Comparison of ENCODE assay signal across 8 cellular contexts in the genomic region with DNA sequence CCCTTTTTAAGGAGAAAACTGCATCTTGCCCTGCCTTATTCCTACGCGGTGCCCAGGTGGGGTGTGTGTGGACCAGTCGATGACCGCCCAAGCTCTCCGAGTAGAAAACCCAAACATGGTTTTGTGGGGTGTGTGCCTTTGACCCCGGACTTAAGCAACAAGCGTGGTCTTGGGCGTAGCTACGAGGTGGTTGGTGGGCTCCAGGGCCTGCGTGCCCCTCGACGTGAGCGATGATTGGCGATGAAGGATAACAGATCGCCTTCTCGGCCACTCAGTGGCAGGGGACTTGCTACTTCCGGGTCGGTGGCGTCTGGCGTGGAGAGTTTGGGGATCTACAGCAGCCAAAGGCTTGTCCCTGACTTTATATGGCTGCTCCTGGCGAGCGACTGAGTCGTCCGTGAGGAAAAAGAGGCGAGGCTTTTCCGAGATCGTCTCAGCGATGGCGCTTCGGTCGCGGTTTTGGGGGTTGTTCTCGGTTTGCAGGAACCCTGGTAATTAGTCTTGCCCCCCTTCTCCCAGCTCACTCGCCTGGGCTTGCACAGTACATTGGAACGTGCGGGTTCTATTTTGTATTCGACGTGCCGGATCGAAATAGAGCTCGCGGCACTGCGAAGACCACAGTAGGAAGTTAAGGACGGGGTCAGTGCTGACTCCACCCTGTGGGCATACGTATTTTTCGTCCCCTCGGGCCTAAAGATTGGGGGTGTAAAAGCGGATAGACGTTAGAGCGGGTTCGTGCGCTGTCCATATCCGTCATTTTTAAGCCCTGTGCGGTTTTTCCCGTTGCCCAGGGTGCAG. TPM values are rescaled to one million over a fixed set of nuclear protein-coding genes. Genes with fewer than 3 reads are reported as not detected.
DNase-seq lines count a peak whose midpoint lies in the region; FAIRE-seq and TF ChIP-seq lines count a peak whose summit lies in the region.

Gene MRPL18 (plus strand): TSS at position 319 of the 798 bp plus-strand sequence. CDS start 121 bp downstream, at position 440.

- H4K91ac ChIP-seq in neuronal stem cell (ENCODE audit: low read depth, low read length, poor library complexity), result peak within 1 kb of the TSS; percentile 24

- no peak within 1 kb of the TSS for H2BK12ac ChIP-seq in neuronal stem cell (ENCODE audit: low read length)

- H4K8ac ChIP-seq in neuronal stem cell (ENCODE audit: low read depth, low read length), result no peak within 1 kb of the TSS

- peak within 1 kb of the TSS; percentile 99 for H2AK5ac ChIP-seq in neuronal stem cell (ENCODE audit: low read depth, low read length)

- H3K4ac ChIP-seq in neuronal stem cell (ENCODE audit: low read length), result peak within 1 kb of the TSS; percentile 89

- no peaks in the 10 kb centered on the region for H3K9me3 Mint-ChIP-seq in activated naive CD4-positive, alpha-beta T cell treated with anti-CD3 and anti-CD28 coated beads for 36 hours

- H2AFZ ChIP-seq in neuronal stem cell (ENCODE audit: low read length), result peak within 1 kb of the TSS; percentile 91

- peaks cover 63% of the 10 kb centered on the region for H3K4me1 Mint-ChIP-seq in activated naive CD4-positive, alpha-beta T cell treated with anti-CD3 and anti-CD28 coated beads for 36 hours (ENCODE audit: low read depth)

- peak within 1 kb of the TSS; percentile 77 for H3K4me2 ChIP-seq in neuronal stem cell (ENCODE audit: insufficient read depth, low read length, poor library complexity, severe bottlenecking)

- H3K36me3 Mint-ChIP-seq in activated naive CD4-positive, alpha-beta T cell treated with anti-CD3 and anti-CD28 coated beads for 36 hours (ENCODE audit: low read depth), result peaks cover 55% of the 10 kb centered on the region

- H3K4me3 Mint-ChIP-seq in activated naive CD4-positive, alpha-beta T cell treated with anti-CD3 and anti-CD28 coated beads for 36 hours, result peak within 1 kb of the TSS; percentile 99

- H3K27ac ChIP-seq in neuronal stem cell (replicated peaks; ENCODE audit: low read length) (peak within 1 kb of the TSS; percentile 86), substantia nigra (ENCODE audit: low read depth, low read length, poor library complexity, severe bottlenecking) (peak within 1 kb of the TSS; percentile 100)

- peaks cover 10% of the 10 kb centered on the region for H3K79me1 ChIP-seq in neuronal stem cell (ENCODE audit: low read depth, low read length)

- no peaks in the 10 kb centered on the region for H3K9me3 ChIP-seq in neuronal stem cell (replicated peaks in 1 of 2; ENCODE audit: control insufficient read depth in 2 of 2, insufficient read depth in 1 of 2, low read depth in 1 of 2, low read length in 2 of 2)

- peak within 1 kb of the TSS; percentile 99 for H3K18ac ChIP-seq in neuronal stem cell (ENCODE audit: low read length)

- no peak for TF ChIP-seq CTCF in HFF-Myc (IDR thresholded peaks at IDR 0.05; ENCODE audit: low read depth, low read length, missing control alignments)

- DNase-seq in GM03348 (ENCODE audit: low spot score) (peak; percentile 97), HFF-Myc (ENCODE audit: extremely low read depth, low read depth) (peak; percentile 94), NAMALWA (ENCODE audit: low spot score) (peak; percentile 98), SK-N-DZ (ENCODE audit: low spot score) (peak; percentile 98), frontal cortex (ENCODE audit: low spot score in 2 of 2) (peak; percentile 84 to 85), neuronal stem cell (ENCODE audit: low spot score) (peak; percentile 92), substantia nigra (lab: John Stamatoyannopoulos, UW) (peak; percentile 75 to 97 (median 93))
- DNase-seq in activated naive CD4-positive, alpha-beta T cell treated with anti-CD3 and anti-CD28 coated beads for 36 hours, result peak; percentile 95

- H3K9ac ChIP-seq in neuronal stem cell (ENCODE audit: low read depth, low read length, poor library complexity), result peak within 1 kb of the TSS; percentile 100

- H3K23ac ChIP-seq in neuronal stem cell (ENCODE audit: low read depth, low read length, poor library complexity), result peak within 1 kb of the TSS; percentile 99

- H3K14ac ChIP-seq in neuronal stem cell (ENCODE audit: low read length), result peak within 1 kb of the TSS; percentile 94

- CTCF ChIA-PET in activated naive CD4-positive, alpha-beta T cell treated with anti-CD3 and anti-CD28 coated beads for 36 hours (lab: Charles Lee), result interaction anchor here (0.7 to 4.7 kb wide), 9 partner anchors 17 to 136 kb away, joined by 3 to 25 read pairs (median 3); partner anchors contain the start of genes SOD2 and WTAP

- intact Hi-C loops in activated naive CD4-positive, alpha-beta T cell treated with anti-CD3 and anti-CD28 coated beads for 36 hours (cut with micrococcal nuclease), result loop anchor here (2.0 kb wide), 1 partner anchor 30 kb away; no protein-coding TSS in a partner anchor

- peak within 1 kb of the TSS; percentile 89 for H2BK15ac ChIP-seq in neuronal stem cell (ENCODE audit: low read length)

- H3K4me3 ChIP-seq in HFF-Myc (replicated peaks; ENCODE audit: low read depth, low read length) (peak within 1 kb of the TSS; percentile 96), neuronal stem cell (ENCODE audit: low read length in 2 of 2) (peak within 1 kb of the TSS; percentile 89 to 100)

- H2BK5ac ChIP-seq in neuronal stem cell (ENCODE audit: low read length), result peak within 1 kb of the TSS; percentile 98

- WGBS in neuronal stem cell (ENCODE audit: extremely low coverage in 2 of 2, insufficient read length in 2 of 2, insufficient replicate concordance in 1 of 2), 2 donors, result no CpG with 5 or more reads among the region's 55 CpGs

- peaks cover 6 to 15% of the 10 kb centered on the region in 2 donors for H3K4me1 ChIP-seq in neuronal stem cell (ENCODE audit: control insufficient read depth in 2 of 2, insufficient read depth in 1 of 2, low read depth in 1 of 2, low read length in 2 of 2)

- H2BK120ac ChIP-seq in neuronal stem cell (ENCODE audit: low read depth, low read length), result no peak within 1 kb of the TSS

- no peaks in the 10 kb centered on the region for H3K27me3 Mint-ChIP-seq in activated naive CD4-positive, alpha-beta T cell treated with anti-CD3 and anti-CD28 coated beads for 36 hours (ENCODE audit: low read depth)

- H3K36me3 ChIP-seq in neuronal stem cell (replicated peaks in 1 of 2; ENCODE audit: control insufficient read depth in 2 of 2, insufficient read depth in 2 of 2, low read length in 2 of 2), result peaks cover 6 to 71% of the 10 kb centered on the region in 2 donors

- no peaks in the 10 kb centered on the region for H3K27me3 ChIP-seq in neuronal stem cell (ENCODE audit: control insufficient read depth in 3 of 3, insufficient read depth in 3 of 3, low read depth in 1 of 3, low read length in 3 of 3)

- peak within 1 kb of the TSS; percentile 98 for H3K27ac Mint-ChIP-seq in activated naive CD4-positive, alpha-beta T cell treated with anti-CD3 and anti-CD28 coated beads for 36 hours

- FAIRE-seq in frontal cortex (lab: Jason Lieb, UNC), result no peak

RNA-seq across cellular contexts. Expression of gene MRPL18, which starts in this region (rescaled TPM):
- polyA plus RNA-seq in SK-N-DZ (2014; cell fraction: cytosol; rRNA removed), result 134 and 165 TPM in 2 replicates
- polyA plus RNA-seq in SK-N-DZ (2014; cell fraction: nucleus; rRNA removed), result 74.3 and 77.3 TPM in 2 replicates
- total RNA-seq in activated naive CD4-positive, alpha-beta T cell treated with anti-CD3 and anti-CD28 coated beads for 36 hours, result 10 to 100 TPM; 65.1 to 75.8 TPM
- 60.7 TPM for total RNA-seq in frontal cortex
- 49.9 TPM for polyA plus RNA-seq in neuronal stem cell (2013, experiment 1 of 2)
- 51.2 TPM for polyA plus RNA-seq in neuronal stem cell (2013, experiment 2 of 2)

Comparison
In these comparisons a context has a peak if more than half of its experiments do, and no peak if none do; other contexts are left out.
1. Peak in every context shown above with its lines: DNase-seq, H3K4me3 ChIP-seq and H3K27ac ChIP-seq.